ENCODE assay signal across 9 cellular contexts in the genomic region with DNA sequence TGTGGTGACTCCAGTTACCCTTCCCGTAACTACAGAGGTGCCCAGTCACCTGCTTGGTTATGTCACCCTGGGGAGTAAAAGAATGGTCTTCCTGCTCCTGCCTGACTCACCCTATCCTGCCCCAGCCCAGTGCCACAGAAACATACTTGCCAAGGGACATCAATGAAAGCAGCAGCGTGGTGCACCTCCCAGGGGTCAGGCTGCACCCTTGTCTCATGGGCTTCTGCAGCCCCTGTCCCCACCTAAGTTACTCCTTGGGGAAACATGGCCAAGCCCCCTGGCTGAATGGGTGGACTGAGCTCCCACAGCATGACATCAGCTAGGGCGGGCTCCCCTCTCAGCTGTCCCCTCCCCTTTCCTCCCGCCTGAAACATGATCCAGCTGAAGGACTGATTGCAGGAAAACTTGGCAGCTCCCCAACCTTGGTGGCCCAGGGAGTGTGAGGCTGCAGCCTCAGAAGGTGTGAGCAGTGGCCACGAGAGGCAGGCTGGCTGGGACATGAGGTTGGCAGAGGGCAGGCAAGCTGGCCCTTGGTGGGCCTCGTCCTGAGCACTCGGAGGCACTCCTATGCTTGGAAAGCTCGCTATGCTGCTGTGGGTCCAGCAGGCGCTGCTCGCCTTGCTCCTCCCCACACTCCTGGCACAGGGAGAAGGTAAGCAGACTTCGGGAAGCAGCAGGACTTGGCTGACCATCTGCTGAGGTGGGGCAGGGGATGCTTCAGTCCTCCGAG. TPM values are rescaled to one million over a fixed set of nuclear protein-coding genes. Genes with fewer than 3 reads are reported as not detected.
DNase-seq lines count a peak whose midpoint lies in the region; FAIRE-seq and TF ChIP-seq lines count a peak whose summit lies in the region.
"Had no signal": no experiment of that assay in that cellular context is flagged by ENCODE, and none has a peak within 500 bp of the region (broad histone marks: within the 10 kb centered on the region; RNA-seq: fewer than 3 reads in every experiment).

Gene HTR3A (plus strand): TSS at position 368 of the 730 bp plus-strand sequence. CDS start 218 bp downstream, at position 586.

- no peak for FAIRE-seq in bronchial epithelial cell (lab: Jason Lieb, UNC)
- FAIRE-seq: islet of Langerhans had no signal

- no peaks in the 10 kb centered on the region for H3K36me3 ChIP-seq in bronchial epithelial cell (ENCODE audit: control insufficient read depth, insufficient read depth, low read length)

- H3K27me3 ChIP-seq in bronchial epithelial cell (ENCODE audit: control insufficient read depth, insufficient read depth, low read length), result peaks cover 1% of the 10 kb centered on the region

- H3K4me3 ChIP-seq in bronchial epithelial cell (ENCODE audit: low read depth, low read length), result no peak within 1 kb of the TSS

- DNase-seq in DMS53 (lab: John Stamatoyannopoulos, UW) (peak; percentile 95), NCI-H2081 (lab: John Stamatoyannopoulos, UW) (peak; percentile 75 to 86), bronchial epithelial cell (ENCODE audit: low read depth) (peak; percentile 27), lung microvascular endothelial cell (ENCODE audit: low read depth in 2 of 2) (peak; percentile 12 to 23), hippocampal formation (lab: John Stamatoyannopoulos, UW) (no peak), middle frontal gyrus (ENCODE audit: extremely low spot score, low spot score) (no peak)
- DNase-seq in activated CD4-positive, alpha-beta T cell treated with anti-CD3 and anti-CD28 coated beads for 4 hours, result no peak
- no peak for DNase-seq in stimulated activated CD4-positive, alpha-beta T cell treated with anti-CD3 and anti-CD28 coated beads, Interleukin-15, amount 100 ng/mL, for 24 hours

- no peak for TF ChIP-seq CTCF in bronchial epithelial cell (IDR thresholded peaks at IDR 0.05; ENCODE audit: insufficient read depth, low read length, severe bottlenecking)

RNA-seq across cellular contexts. Expression of gene HTR3A, which starts in this region (rescaled TPM):
- total RNA-seq in bronchial epithelial cell (0.26 TPM in 1 of 2 replicates, not detected in the other), lung microvascular endothelial cell (not detected in 2 replicates)

Comparison
In these comparisons a context has a peak if more than half of its experiments do, and no peak if none do; other contexts are left out.
1. Peak in DNase-seq in bronchial epithelial cell; RNA of the gene not detected or under 1 TPM.
2. Peak in DNase-seq in lung microvascular endothelial cell; RNA of the gene not detected or under 1 TPM.
3. DNase-seq: peak in DMS53 (single experiment) and NCI-H2081 (2 of 2); none in activated CD4-positive, alpha-beta T cell treated with anti-CD3 and anti-CD28 coated beads for 4 hours (0 of 2), stimulated activated CD4-positive, alpha-beta T cell treated with anti-CD3 and anti-CD28 coated beads, Interleukin-15, amount 100 ng/mL, for 24 hours (single experiment), hippocampal formation (0 of 2) and middle frontal gyrus (single experiment).